14 cellular contexts compared by ENCODE assay signal in the genomic region with DNA sequence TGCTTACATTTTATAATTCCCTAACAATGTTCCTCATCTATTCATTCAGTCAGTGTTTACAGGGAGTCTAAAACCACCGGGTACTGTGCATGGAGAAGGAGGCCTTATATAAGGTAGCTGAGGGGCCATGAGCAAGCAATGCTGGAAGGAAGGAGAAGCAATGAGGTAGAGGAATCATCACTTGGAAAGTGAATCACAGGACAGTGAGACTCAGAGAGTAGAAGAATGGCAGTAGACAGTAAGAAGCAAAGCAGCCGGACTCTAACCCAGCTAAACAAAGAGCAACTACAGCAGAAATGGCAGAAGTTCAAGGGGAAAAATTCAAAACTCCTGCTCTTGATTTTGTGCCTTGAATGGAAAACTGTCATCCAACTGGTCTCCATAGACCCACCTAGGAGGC.
DNase-seq lines count a peak whose midpoint lies in the region; ATAC-seq and TF ChIP-seq lines count a peak whose summit lies in the region.
"Had no signal": no experiment of that assay in that cellular context is flagged by ENCODE, and none has a peak within 500 bp of the region (broad histone marks: within the 10 kb centered on the region; RNA-seq: fewer than 3 reads in every experiment).

No MANE protein-coding gene starts in this region.

- intact Hi-C loops in left ventricle myocardium superior (cut with micrococcal nuclease) = no loop called here

- H3K27ac ChIP-seq in rectal smooth muscle tissue (ENCODE audit: low read depth, low read length) = peak overlapping the region; percentile 16
- H3K27ac ChIP-seq: colonic mucosa, HL-60 had no signal

- DNase-seq in EL (peak; percentile 26), NB4 (ENCODE audit: low read depth) (peak; percentile 35), left ventricle myocardium superior (no peak), NCI-H526 treated with DMSO at 0.1 percent for 48 hours (lab: John Stamatoyannopoulos, UW) (no peak), NCI-H1417 (lab: John Stamatoyannopoulos, UW) (no peak), putamen (ENCODE audit: low spot score) (no peak)
- DNase-seq: activated gamma-delta T cell; colonic mucosa; NCI-H1092; NCI-H446 treated with DMSO at 0.1 percent for 48 hours; SHP77 treated with DMSO at 0.1 percent for 48 hours; stimulated activated CD4-positive, alpha-beta T cell treated with anti-CD3 and anti-CD28 coated beads, Interleukin-2, amount 100 ng/mL, for 48 hours had no signal

- no peak for TF ChIP-seq CTCF in NB4 (IDR thresholded peaks at IDR 0.05; ENCODE audit: low read depth, low read length)

- no peak overlapping the region for H3K4me3 ChIP-seq in NB4 (ENCODE audit: low read depth, low read length)
- no peak overlapping the region for H3K4me3 ChIP-seq in rectal smooth muscle tissue (ENCODE audit: low read length)
- H3K4me3 ChIP-seq: colonic mucosa had no signal

- H3K27me3 ChIP-seq in rectal smooth muscle tissue (ENCODE audit: control insufficient read depth, insufficient read depth, low read length) = no peaks in the 10 kb centered on the region
- H3K27me3 ChIP-seq: colonic mucosa had no signal

- H3K4me1 ChIP-seq in rectal smooth muscle tissue (ENCODE audit: control insufficient read depth, insufficient read depth, low read length) = peaks cover 16% of the 10 kb centered on the region
- H3K4me1 ChIP-seq: colonic mucosa had no signal

- no peak overlapping the region for H3K9ac ChIP-seq in rectal smooth muscle tissue (ENCODE audit: low read length)

- peak; percentile 15 for ATAC-seq in left ventricle myocardium superior

- no peak for TF ChIP-seq POLR2A in NB4 (IDR thresholded peaks at IDR 0.05; ENCODE audit: extremely low read depth, insufficient read length)

- no peaks in the 10 kb centered on the region for H3K36me3 ChIP-seq in rectal smooth muscle tissue (ENCODE audit: control insufficient read depth, insufficient read depth, low read length)
- H3K36me3 ChIP-seq: colonic mucosa had no signal

Comparison
In these comparisons a context has a peak if more than half of its experiments do, and no peak if none do; other contexts are left out.
1. DNase-seq: peak in EL (single experiment) and NB4 (single experiment); none in left ventricle myocardium superior (single experiment), NCI-H526 treated with DMSO at 0.1 percent for 48 hours (single experiment), NCI-H1417 (0 of 3) and putamen (single experiment).